ENCODE assay signal across 13 cellular contexts in genomic region chr4:7774301-7775019, GRCh38.
"Had no signal": no experiment of that assay in that cellular context is flagged by ENCODE, and none has a peak within 500 bp of the region (broad histone marks: within the 10 kb centered on the region; RNA-seq: fewer than 3 reads in every experiment).

No MANE protein-coding gene starts in this region.

- H3K27me3 ChIP-seq: breast epithelium, esophagus muscularis mucosa, left lung, pancreas, uterus had no signal

- H3K27ac ChIP-seq: breast epithelium, left lung, pancreas, uterus had no signal

- FAIRE-seq: kidney, pancreas had no signal

- DNase-seq: activated CD4-positive, alpha-beta T cell treated with anti-CD3 and anti-CD28 coated beads, Interleukin-2, amount 10 ng/mL, durations not matched to agents 7 days and 5 days; activated CD8-positive, alpha-beta memory T cell treated with anti-CD3 and anti-CD28 coated beads for 24 hours; activated naive CD4-positive, alpha-beta T cell treated with Interleukin-2 at 50 U/mL for 16 hours; hypothalamus; kidney; left lung; mesenchymal stem cell; pancreas; uterus had no signal

- H3K27ac Mint-ChIP-seq: activated CD4-positive, alpha-beta T cell treated with anti-CD3 and anti-CD28 coated beads, Interleukin-2, amount 10 ng/mL, durations not matched to agents 7 days and 5 days; nephron had no signal

- H3K4me3 ChIP-seq: breast epithelium, esophagus muscularis mucosa, left lung, pancreas, uterus had no signal

- H3K36me3 ChIP-seq: breast epithelium, uterus had no signal

- H3K4me1 ChIP-seq: breast epithelium, pancreas had no signal

- H3K9me3 ChIP-seq: breast epithelium, esophagus muscularis mucosa, left lung, pancreas, uterus had no signal

- H3K27me3 Mint-ChIP-seq: activated CD4-positive, alpha-beta T cell treated with anti-CD3 and anti-CD28 coated beads, Interleukin-2, amount 10 ng/mL, durations not matched to agents 7 days and 5 days had no signal

- H3K4me3 Mint-ChIP-seq: activated CD4-positive, alpha-beta T cell treated with anti-CD3 and anti-CD28 coated beads, Interleukin-2, amount 10 ng/mL, durations not matched to agents 7 days and 5 days; nephron; stimulated activated effector memory CD8-positive, alpha-beta T cell treated with anti-CD3 and anti-CD28 coated beads, Interleukin-12 subunit alpha, Interleukin-12 subunit beta, amount 100 ng/mL, for 72 hours had no signal

- H3K9me3 Mint-ChIP-seq: activated CD4-positive, alpha-beta T cell treated with anti-CD3 and anti-CD28 coated beads, Interleukin-2, amount 10 ng/mL, durations not matched to agents 7 days and 5 days; nephron; stimulated activated effector memory CD8-positive, alpha-beta T cell treated with anti-CD3 and anti-CD28 coated beads, Interleukin-12 subunit alpha, Interleukin-12 subunit beta, amount 100 ng/mL, for 72 hours had no signal
